In the genomic region with DNA sequence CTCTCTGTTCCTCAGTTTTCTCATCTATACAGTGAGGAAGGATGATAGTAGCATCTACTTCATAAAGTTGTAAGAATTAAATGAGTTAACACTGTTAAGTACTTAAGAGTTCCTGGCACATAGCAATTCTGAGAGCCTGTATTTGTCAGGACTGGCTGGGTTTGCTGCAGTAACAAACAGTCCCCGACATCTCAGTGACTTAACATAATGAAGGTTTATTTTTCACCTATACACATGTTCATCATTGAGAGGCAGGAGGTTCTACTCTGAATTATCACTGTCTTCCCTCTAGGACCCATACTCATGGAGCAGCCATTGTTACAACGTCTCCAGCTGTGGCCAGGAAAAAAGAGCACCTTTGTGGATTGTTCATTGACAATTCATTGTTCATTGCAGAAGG, we compare ENCODE assay signal across 18 cellular contexts.
"Had no signal": no experiment of that assay in that cellular context is flagged by ENCODE, and none has a peak within 500 bp of the region (broad histone marks: within the 10 kb centered on the region; RNA-seq: fewer than 3 reads in every experiment).

No MANE protein-coding gene starts in this region.

- H3K9me3 ChIP-seq: Peyer's patch, SJCRH30 had no signal

- H3K4me3 ChIP-seq: PC-9, Peyer's patch, SJCRH30 had no signal

- H3K27me3 ChIP-seq: Peyer's patch, SJCRH30 had no signal

- ATAC-seq: Right ventricle myocardium inferior, SK-N-SH treated with all-trans-retinoic acid at 6 μM for 48 hours had no signal

- H3K4me1 ChIP-seq: SJCRH30 had no signal

- H3K36me3 ChIP-seq: Peyer's patch, SJCRH30 had no signal

- DNase-seq: KBM-7; NCI-H1048; NCI-H1105; NCI-H1694; NCI-H2029 treated with DMSO at 0.1 percent for 48 hours; NCI-H2171 treated with DMSO at 0.1 percent for 48 hours; NCI-H345; NCI-H446 treated with DMSO at 0.1 percent for 48 hours; NCI-H510A treated with DMSO at 0.1 percent for 48 hours; NCI-H526; NK-92 treated with Interleukin-12 subunit alpha and Interleukin-12 subunit beta, amount 100 ng/mL, for 24 hours; OCI-M1; PC-9; Peyer's patch; SHP77 treated with DMSO at 0.1 percent for 48 hours; SJCRH30 had no signal

- H3K27ac ChIP-seq: PC-9, Peyer's patch, SJCRH30 had no signal

- H3K4me2 ChIP-seq: PC-9 had no signal

- H2AFZ ChIP-seq: PC-9 had no signal
